ENCODE assay signal across 14 cellular contexts in genomic region chr1:6570066-6570465, GRCh38. TPM values are rescaled to one million over a fixed set of nuclear protein-coding genes. Genes with fewer than 3 reads are reported as not detected.
DNase-seq lines count a peak whose midpoint lies in the region; ATAC-seq and TF ChIP-seq lines count a peak whose summit lies in the region.
"Had no signal": no experiment of that assay in that cellular context is flagged by ENCODE, and none has a peak within 500 bp of the region (broad histone marks: within the 10 kb centered on the region; RNA-seq: fewer than 3 reads in every experiment).

No MANE protein-coding gene starts in this region.

- no peak overlapping the region for H3K27ac ChIP-seq in BLaER1
- no peak overlapping the region for H3K27ac ChIP-seq in DND-41 (ENCODE audit: low read length)
- H3K27ac ChIP-seq in OCI-LY1 (ENCODE audit: low read depth, low read length, poor library complexity, severe bottlenecking) = peak overlapping the region; percentile 85
- no peak overlapping the region for H3K27ac ChIP-seq in osteoblast (ENCODE audit: low read depth, low read length)

- H3K4me3 ChIP-seq in BLaER1 (no peak overlapping the region), DND-41 (ENCODE audit: low read depth in 1 of 2, low read length in 2 of 2) (no peak overlapping the region), OCI-LY1 (ENCODE audit: low read depth, low read length, poor library complexity, severe bottlenecking) (peak overlapping the region; percentile 20), osteoblast (ENCODE audit: insufficient read depth, low read length) (no peak overlapping the region)

- TF ChIP-seq CTCF in DND-41 (IDR thresholded peaks at IDR 0.05; ENCODE audit: borderline replicate concordance, extremely low read depth, low read length, poor library complexity, severe bottlenecking) (no peak), OCI-LY1 (IDR thresholded peaks at IDR 0.05; ENCODE audit: low read length) (no peak), osteoblast (IDR thresholded peaks at IDR 0.05; ENCODE audit: extremely low read depth, low read depth, low read length) (no peak)

- H3F3A ChIP-seq in OCI-LY1 (ENCODE audit: insufficient read depth, low read length) = no peaks in the 10 kb centered on the region

- H3K9me2 ChIP-seq in OCI-LY1 (ENCODE audit: low read depth, low read length) = no peaks in the 10 kb centered on the region

- H3K36me3 ChIP-seq in BLaER1 = no peaks in the 10 kb centered on the region
- no peaks in the 10 kb centered on the region for H3K36me3 ChIP-seq in DND-41 (ENCODE audit: insufficient read depth, low read length)
- H3K36me3 ChIP-seq in OCI-LY1 (ENCODE audit: insufficient read depth, low read length) = peaks cover 11% of the 10 kb centered on the region
- no peaks in the 10 kb centered on the region for H3K36me3 ChIP-seq in osteoblast (ENCODE audit: insufficient read depth, low read length)
- H3K36me3 ChIP-seq: BE2C had no signal

- ATAC-seq in DND-41 (ENCODE audit: insufficient read depth, low read depth) = peak; percentile 61; the same call in 1 of the 3 replicates

- H3K79me2 ChIP-seq in DND-41 (ENCODE audit: insufficient read depth, low read length) (no peaks in the 10 kb centered on the region), OCI-LY1 (ENCODE audit: insufficient read depth, low read length) (no peaks in the 10 kb centered on the region), osteoblast (ENCODE audit: insufficient read depth, low read length) (no peaks in the 10 kb centered on the region)

- DNase-seq in DND-41 = no peak
- peak; percentile 29 for DNase-seq in osteoblast (ENCODE audit: insufficient read length, low spot score, missing footprints)
- DNase-seq in cardiac septum (ENCODE audit: low spot score) = no peak
- DNase-seq in A172 (ENCODE audit: low spot score) = no peak
- DNase-seq: ACHN; BE2C; CD4-positive, alpha-beta memory T cell; DMS53; GOT3; H9; IMR-90; KBM-7 had no signal

- H4K20me1 ChIP-seq in BLaER1 (no peaks in the 10 kb centered on the region), DND-41 (ENCODE audit: insufficient read depth, low read length) (no peaks in the 10 kb centered on the region), OCI-LY1 (ENCODE audit: insufficient read depth, low read length) (no peaks in the 10 kb centered on the region), osteoblast (ENCODE audit: insufficient read depth, low read length) (no peaks in the 10 kb centered on the region)

- no peaks in the 10 kb centered on the region for H3K27me3 ChIP-seq in BLaER1
- H3K27me3 ChIP-seq in DND-41 (ENCODE audit: insufficient read depth, low read length, poor library complexity) = peaks cover 6% of the 10 kb centered on the region
- H3K27me3 ChIP-seq in OCI-LY1 (ENCODE audit: insufficient read depth, low read length) = no peaks in the 10 kb centered on the region
- peaks cover 28% of the 10 kb centered on the region for H3K27me3 ChIP-seq in osteoblast (ENCODE audit: insufficient read depth, low read length)

- H3K9me3 ChIP-seq in BLaER1 (peaks cover 7% of the 10 kb centered on the region), DND-41 (ENCODE audit: insufficient read depth, low read length, severe bottlenecking) (no peaks in the 10 kb centered on the region), OCI-LY1 (ENCODE audit: low read length) (peaks cover 12% of the 10 kb centered on the region), osteoblast (ENCODE audit: low read depth, low read length) (peaks cover 3% of the 10 kb centered on the region)
- H3K9me3 ChIP-seq: BE2C had no signal

- H2AFZ ChIP-seq in DND-41 (ENCODE audit: low read depth, low read length) (no peak overlapping the region), OCI-LY1 (ENCODE audit: low read length) (no peak overlapping the region), osteoblast (ENCODE audit: low read length) (no peak overlapping the region)

- H3K9ac ChIP-seq in BLaER1 (no peak overlapping the region), DND-41 (ENCODE audit: low read depth, low read length) (no peak overlapping the region), OCI-LY1 (ENCODE audit: low read length) (peak overlapping the region; percentile 6; the same call in 1 of the 2 replicates)

- H3K4me1 ChIP-seq in BLaER1 = peaks cover 14% of the 10 kb centered on the region
- no peaks in the 10 kb centered on the region for H3K4me1 ChIP-seq in DND-41 (ENCODE audit: insufficient read depth, low read length)
- H3K4me1 ChIP-seq in OCI-LY1 (ENCODE audit: insufficient read depth, low read length, severe bottlenecking) = peaks cover 40% of the 10 kb centered on the region
- no peaks in the 10 kb centered on the region for H3K4me1 ChIP-seq in osteoblast (ENCODE audit: insufficient read depth, low read length)
- H3K4me1 ChIP-seq: BE2C had no signal

- intact Hi-C loops in cardiac septum (cut with DNase I) = no loop called here

- H3K4me2 ChIP-seq in BLaER1 (peak overlapping the region; percentile 65), DND-41 (ENCODE audit: insufficient read depth, low read length) (no peak overlapping the region), OCI-LY1 (ENCODE audit: low read length) (peak overlapping the region; percentile 22; the same call in 1 of the 2 replicates), osteoblast (ENCODE audit: insufficient read depth, low read length) (no peak overlapping the region)

RNA-seq across cellular contexts. Expression of gene ZBTB48, which starts 9.7 kb away (rescaled TPM):
- 11.5 and 14.5 TPM in 2 replicates for total RNA-seq in osteoblast
- 10.7 TPM for total RNA-seq in cardiac septum
- 7.6 and 12.6 TPM in 2 replicates for total RNA-seq in A172 (2014; rRNA removed; shearing (Covaris generic))

RNA-seq across cellular contexts. Expression of gene TAS1R1, which starts 15.0 kb away (rescaled TPM):
- total RNA-seq in osteoblast (under 0.01 and 0.29 TPM in 2 replicates), cardiac septum (not detected)
- total RNA-seq in A172 (2014; rRNA removed; shearing (Covaris generic)) = not detected in 2 replicates
- total RNA-seq: CD4-positive, alpha-beta memory T cell; H9; IMR-90 had no signal

RNA-seq across cellular contexts. Expression of gene NOL9, which starts 15.8 kb away (rescaled TPM):
- 31.1 and 32.1 TPM in 2 replicates for total RNA-seq in osteoblast
- total RNA-seq in cardiac septum = 16.5 TPM
- total RNA-seq in A172 (2014; rRNA removed; shearing (Covaris generic)) = 17.4 and 17.9 TPM in 2 replicates

RNA-seq across cellular contexts. Expression of gene KLHL21, which starts 32.6 kb away (rescaled TPM):
- total RNA-seq in osteoblast (76.3 and 86.1 TPM in 2 replicates), cardiac septum (33.1 TPM)
- total RNA-seq in A172 (2014; rRNA removed; shearing (Covaris generic)) = 16.0 and 18.2 TPM in 2 replicates

RNA-seq across cellular contexts. Expression of gene PHF13, which starts 43.5 kb away (rescaled TPM):
- total RNA-seq in osteoblast = 13.4 and 16.8 TPM in 2 replicates
- total RNA-seq in cardiac septum = 9.3 TPM
- total RNA-seq in A172 (2014; rRNA removed; shearing (Covaris generic)) = 6.2 and 8.4 TPM in 2 replicates

Comparison
In these comparisons a context has a peak if more than half of its experiments do, and no peak if none do; other contexts are left out.
1. H3K4me2 ChIP-seq: peak in BLaER1 (single experiment) and OCI-LY1 (single experiment); none in DND-41 (single experiment) and osteoblast (single experiment).